ENCODE assay signal across 8 cellular contexts in the genomic region with DNA sequence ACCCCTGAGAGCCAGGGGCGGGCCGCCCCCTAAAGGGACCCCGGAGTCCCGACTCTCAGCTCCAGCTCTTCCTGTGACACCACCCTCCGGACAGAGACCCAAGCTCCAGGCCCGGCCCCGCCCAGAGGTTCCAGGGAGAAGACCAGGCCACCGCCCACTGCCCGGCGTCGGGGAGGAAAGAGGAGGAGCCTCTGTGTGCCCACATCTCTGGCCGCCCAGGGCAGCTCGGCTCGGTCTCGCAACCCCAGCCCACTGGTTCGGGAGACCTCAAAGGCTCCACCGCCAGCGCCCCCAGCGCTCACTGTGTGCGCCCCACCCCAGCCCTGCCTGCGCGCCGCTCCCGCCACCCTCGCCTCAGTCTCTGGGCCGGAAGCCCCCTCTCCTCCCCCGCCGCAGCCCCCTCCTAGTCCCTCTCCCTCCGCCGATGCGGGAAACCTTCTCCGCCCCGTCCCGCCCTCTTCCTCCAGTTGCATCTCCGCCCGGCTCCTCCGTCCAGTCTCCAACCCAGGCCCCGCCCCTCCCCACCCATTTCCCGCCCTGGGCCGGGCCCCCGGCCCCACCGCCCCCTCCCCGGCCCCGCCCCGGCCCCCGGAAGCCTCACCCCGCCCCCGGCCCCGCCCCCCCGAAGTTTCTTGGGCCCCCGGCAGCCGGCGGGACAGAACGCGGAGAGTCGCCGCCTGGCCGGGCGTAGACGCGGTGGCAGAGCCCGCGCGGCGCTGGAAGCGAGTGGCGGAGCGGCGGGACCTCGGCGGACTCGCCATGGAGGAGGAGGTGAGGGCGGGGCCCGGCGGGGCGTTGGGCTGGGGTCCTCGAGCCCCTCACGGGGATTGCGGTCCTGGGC. TPM values are rescaled to one million over a fixed set of nuclear protein-coding genes. Genes with fewer than 3 reads are reported as not detected.
DNase-seq lines count a peak whose midpoint lies in the region; ATAC-seq and TF ChIP-seq lines count a peak whose summit lies in the region.

A gene with protein sequence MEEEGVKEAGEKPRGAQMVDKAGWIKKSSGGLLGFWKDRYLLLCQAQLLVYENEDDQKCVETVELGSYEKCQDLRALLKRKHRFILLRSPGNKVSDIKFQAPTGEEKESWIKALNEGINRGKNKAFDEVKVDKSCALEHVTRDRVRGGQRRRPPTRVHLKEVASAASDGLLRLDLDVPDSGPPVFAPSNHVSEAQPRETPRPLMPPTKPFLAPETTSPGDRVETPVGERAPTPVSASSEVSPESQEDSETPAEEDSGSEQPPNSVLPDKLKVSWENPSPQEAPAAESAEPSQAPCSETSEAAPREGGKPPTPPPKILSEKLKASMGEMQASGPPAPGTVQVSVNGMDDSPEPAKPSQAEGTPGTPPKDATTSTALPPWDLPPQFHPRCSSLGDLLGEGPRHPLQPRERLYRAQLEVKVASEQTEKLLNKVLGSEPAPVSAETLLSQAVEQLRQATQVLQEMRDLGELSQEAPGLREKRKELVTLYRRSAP (plus strand): TSS at position 658 of the 841 bp plus-strand sequence. CDS start 102 bp downstream, at position 760.

- peak within 1 kb of the TSS; percentile 86 for H3K27ac Mint-ChIP-seq in activated CD4-positive, alpha-beta T cell treated with anti-CD3 and anti-CD28 coated beads, Interleukin-2, amount 10 ng/mL, durations not matched to agents 24 days and 14 days

- H3K36me3 Mint-ChIP-seq in activated CD4-positive, alpha-beta T cell treated with anti-CD3 and anti-CD28 coated beads, Interleukin-2, amount 10 ng/mL, durations not matched to agents 24 days and 14 days (ENCODE audit: low read depth) = peaks cover 12% of the 10 kb centered on the region

- ATAC-seq in HG03378 (IDR thresholded peaks at IDR 0.05; ENCODE audit: unreplicated experiment) (peak; percentile 51), left colon (peak; percentile 87)

- H3K4me3 Mint-ChIP-seq in activated CD4-positive, alpha-beta T cell treated with anti-CD3 and anti-CD28 coated beads, Interleukin-2, amount 10 ng/mL, durations not matched to agents 24 days and 14 days = peak within 1 kb of the TSS; percentile 88

- no peaks in the 10 kb centered on the region for H3K9me3 Mint-ChIP-seq in activated CD4-positive, alpha-beta T cell treated with anti-CD3 and anti-CD28 coated beads, Interleukin-2, amount 10 ng/mL, durations not matched to agents 24 days and 14 days

- peak; percentile 98 for TF ChIP-seq POLR2A in GM19099 (IDR thresholded peaks at IDR 0.05; ENCODE audit: extremely low read depth, insufficient read length, low read depth)

- intact Hi-C loops in activated CD4-positive, alpha-beta T cell treated with anti-CD3 and anti-CD28 coated beads, Interleukin-2, amount 10 ng/mL, durations not matched to agents 24 days and 14 days (cut with micrococcal nuclease) = loop anchor here (1.0 to 10.0 kb wide), 4 partner anchors 17 to 343 kb away; partner anchors contain the start of genes CLPX, PIF1 and SPG21
- intact Hi-C loops in left colon (cut with DNase I, micrococcal nuclease) = no loop called here

- H3K27me3 Mint-ChIP-seq in activated CD4-positive, alpha-beta T cell treated with anti-CD3 and anti-CD28 coated beads, Interleukin-2, amount 10 ng/mL, durations not matched to agents 24 days and 14 days = no peaks in the 10 kb centered on the region

- TF ChIP-seq CTCF in coronary artery (IDR thresholded peaks at IDR 0.05) = no peak

- H3K4me3 ChIP-seq in coronary artery = peak within 1 kb of the TSS; percentile 99

- peak within 1 kb of the TSS; percentile 95 to 100 for H3K27ac ChIP-seq in coronary artery

- H3K4me1 Mint-ChIP-seq in activated CD4-positive, alpha-beta T cell treated with anti-CD3 and anti-CD28 coated beads, Interleukin-2, amount 10 ng/mL, durations not matched to agents 24 days and 14 days = peaks cover 63% of the 10 kb centered on the region

- DNase-seq in Ammon's horn (ENCODE audit: low spot score) (peak; percentile 97), NCI-H526 treated with DMSO at 0.1 percent for 48 hours (lab: John Stamatoyannopoulos, UW) (peak; percentile 92), coronary artery (ENCODE audit: low spot score) (peak; percentile 98), left colon (peak; percentile 91 to 95)
- peak; percentile 97 for DNase-seq in activated CD4-positive, alpha-beta T cell treated with anti-CD3 and anti-CD28 coated beads, Interleukin-2, amount 10 ng/mL, durations not matched to agents 24 days and 14 days
- DNase-seq in stimulated activated CD4-positive, alpha-beta T cell treated with anti-CD3 and anti-CD28 coated beads, Interleukin-1b, Interleukin-23, amount 100 ng/mL, for 4 hours (ENCODE audit: low read depth in 2 of 2) = peak; percentile 70 to 80

RNA-seq across cellular contexts. Expression of the gene that starts here (rescaled TPM):
- total RNA-seq in activated CD4-positive, alpha-beta T cell treated with anti-CD3 and anti-CD28 coated beads, Interleukin-2, amount 10 ng/mL, durations not matched to agents 24 days and 14 days = 15.7 and 16.9 TPM in 2 replicates
- total RNA-seq in left colon = 10 to 100 TPM in 1 of 2 donors, 1 to 10 TPM in 1; 4.6 to 10.7 TPM

Comparison
In these comparisons a context has a peak if more than half of its experiments do, and no peak if none do; other contexts are left out.
1. Peak in every context shown above with its lines: DNase-seq, ATAC-seq, H3K4me3 ChIP-seq and H3K27ac ChIP-seq.